In the genomic region with DNA sequence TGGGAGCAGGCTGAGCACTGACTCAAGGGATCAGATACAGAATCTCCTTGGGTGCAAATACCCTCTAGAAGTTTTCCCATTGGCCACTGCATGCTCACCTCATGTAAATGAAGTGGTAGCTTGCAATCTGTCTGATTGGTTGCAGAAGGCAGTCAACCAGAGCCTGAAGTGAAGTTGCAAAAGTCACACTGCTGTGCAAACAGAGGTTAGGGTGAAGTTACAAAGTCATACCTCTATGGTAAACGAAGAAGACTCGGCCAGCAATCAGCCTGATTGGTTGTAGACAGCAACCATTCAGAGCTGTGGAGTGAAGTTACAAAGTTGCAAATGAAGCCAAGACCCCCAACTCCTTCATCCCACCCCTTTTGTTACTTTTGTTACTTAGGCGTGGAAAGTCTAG, we compare ENCODE assay signal across 1 cellular context.
TF ChIP-seq lines count a peak whose summit lies in the region.

No MANE protein-coding gene starts in this region.

TF ChIP-seq in K562, 482 proteins besides CTCF, POLR2A, EP300 and RAD21 (continued from another document):
- no peak for TF ChIP-seq TRIM25 (IDR thresholded peaks at IDR 0.05; ENCODE audit: borderline replicate concordance)
- TF ChIP-seq, protein P1, sequence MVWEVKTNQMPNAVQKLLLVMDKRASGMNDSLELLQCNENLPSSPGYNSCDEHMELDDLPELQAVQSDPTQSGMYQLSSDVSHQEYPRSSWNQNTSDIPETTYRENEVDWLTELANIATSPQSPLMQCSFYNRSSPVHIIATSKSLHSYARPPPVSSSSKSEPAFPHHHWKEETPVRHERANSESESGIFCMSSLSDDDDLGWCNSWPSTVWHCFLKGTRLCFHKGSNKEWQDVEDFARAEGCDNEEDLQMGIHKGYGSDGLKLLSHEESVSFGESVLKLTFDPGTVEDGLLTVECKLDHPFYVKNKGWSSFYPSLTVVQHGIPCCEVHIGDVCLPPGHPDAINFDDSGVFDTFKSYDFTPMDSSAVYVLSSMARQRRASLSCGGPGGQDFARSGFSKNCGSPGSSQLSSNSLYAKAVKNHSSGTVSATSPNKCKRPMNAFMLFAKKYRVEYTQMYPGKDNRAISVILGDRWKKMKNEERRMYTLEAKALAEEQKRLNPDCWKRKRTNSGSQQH (CRISPR knock-in tag; IDR thresholded peaks at IDR 0.05), result no peak
- no peak for TF ChIP-seq ZNF507 (tag; conservative IDR thresholded peaks at IDR 0.05)
- TF ChIP-seq RBM17 (IDR thresholded peaks at IDR 0.05; ENCODE audit: borderline replicate concordance, low read depth, low read length), result no peak
- peak; percentile 43; the same call in 1 of the 2 replicates for TF ChIP-seq L3MBTL2 (IDR thresholded peaks at IDR 0.05)
